Comparison of ENCODE assay signal across 8 cellular contexts in genomic region chr6:158042245-158042798, GRCh38.
DNase-seq lines count a peak whose midpoint lies in the region; ATAC-seq and TF ChIP-seq lines count a peak whose summit lies in the region.

No MANE protein-coding gene starts in this region.

- H3K36me3 ChIP-seq in osteoblast (ENCODE audit: insufficient read depth, low read length): peaks cover 78% of the 10 kb centered on the region

- no peak overlapping the region for H3K4me3 ChIP-seq in fibroblast of the aortic adventitia (ENCODE audit: low read depth, low read length)
- no peak overlapping the region for H3K4me3 ChIP-seq in osteoblast (ENCODE audit: insufficient read depth, low read length)

- no peaks in the 10 kb centered on the region for H4K20me1 ChIP-seq in osteoblast (ENCODE audit: insufficient read depth, low read length)

- peaks cover 87% of the 10 kb centered on the region for H3K79me2 ChIP-seq in osteoblast (ENCODE audit: insufficient read depth, low read length)

- DNase-seq in COLO829 (ENCODE audit: low spot score) (peak; percentile 71), fibroblast of the aortic adventitia (ENCODE audit: low read depth) (peak; percentile 63), osteoblast (ENCODE audit: insufficient read length, low spot score, missing footprints) (peak; percentile 88), NCI-H187 (lab: John Stamatoyannopoulos, UW) (no peak)
- DNase-seq in activated CD4-positive, alpha-beta memory T cell treated with anti-CD3 and anti-CD28 coated beads, Interleukin-2, amount 10 ng/mL, durations not matched to agents 7 days and 5 days: no peak
- DNase-seq in activated CD4-positive, alpha-beta T cell treated with anti-CD3 and anti-CD28 coated beads, Interleukin-2, amount 10 ng/mL, durations not matched to agents 7 days and 5 days: no peak
- DNase-seq in stimulated activated CD4-positive, alpha-beta T cell treated with anti-CD3 and anti-CD28 coated beads, Interleukin-1b, Interleukin-23, amount 100 ng/mL, for 48 hours: no peak

- no peak overlapping the region for H2AFZ ChIP-seq in osteoblast (ENCODE audit: low read length)

- peak; percentile 69 for ATAC-seq in SK-N-SH treated with all-trans-retinoic acid at 6 μM for 48 hours

- TF ChIP-seq CTCF in fibroblast of the aortic adventitia (IDR thresholded peaks at IDR 0.05; ENCODE audit: insufficient read depth, low read length): no peak
- TF ChIP-seq CTCF in osteoblast (IDR thresholded peaks at IDR 0.05; ENCODE audit: extremely low read depth, low read depth, low read length): no peak

- peaks cover 55% of the 10 kb centered on the region for H3K36me3 Mint-ChIP-seq in activated CD4-positive, alpha-beta memory T cell treated with anti-CD3 and anti-CD28 coated beads, Interleukin-2, amount 10 ng/mL, durations not matched to agents 7 days and 5 days (ENCODE audit: low read depth)
- H3K36me3 Mint-ChIP-seq in activated CD4-positive, alpha-beta T cell treated with anti-CD3 and anti-CD28 coated beads, Interleukin-2, amount 10 ng/mL, durations not matched to agents 7 days and 5 days (ENCODE audit: low read depth): peaks cover 35% of the 10 kb centered on the region

- CTCF ChIA-PET in activated CD4-positive, alpha-beta memory T cell treated with anti-CD3 and anti-CD28 coated beads, Interleukin-2, amount 10 ng/mL, durations not matched to agents 7 days and 5 days (lab: Charles Lee): interaction anchor here (3.6 kb wide), 1 partner anchor 16 kb away, joined by 15 read pairs; no protein-coding TSS in a partner anchor
- CTCF ChIA-PET in activated CD4-positive, alpha-beta T cell treated with anti-CD3 and anti-CD28 coated beads, Interleukin-2, amount 10 ng/mL, durations not matched to agents 7 days and 5 days (lab: Charles Lee): interaction anchor here (0.6 to 3.4 kb wide), 3 partner anchors 11 to 1455 kb away, joined by 3 to 16 read pairs (median 3); no protein-coding TSS in a partner anchor

- H3K9me3 ChIP-seq in osteoblast (ENCODE audit: low read depth, low read length): no peaks in the 10 kb centered on the region

- peaks cover 61% of the 10 kb centered on the region for H3K4me1 ChIP-seq in osteoblast (ENCODE audit: insufficient read depth, low read length)

- H3K27me3 ChIP-seq in osteoblast (ENCODE audit: insufficient read depth, low read length): no peaks in the 10 kb centered on the region

- no peaks in the 10 kb centered on the region for H3K9me3 Mint-ChIP-seq in activated CD4-positive, alpha-beta memory T cell treated with anti-CD3 and anti-CD28 coated beads, Interleukin-2, amount 10 ng/mL, durations not matched to agents 7 days and 5 days
- no peaks in the 10 kb centered on the region for H3K9me3 Mint-ChIP-seq in activated CD4-positive, alpha-beta T cell treated with anti-CD3 and anti-CD28 coated beads, Interleukin-2, amount 10 ng/mL, durations not matched to agents 7 days and 5 days

- no peak overlapping the region for H3K27ac Mint-ChIP-seq in activated CD4-positive, alpha-beta memory T cell treated with anti-CD3 and anti-CD28 coated beads, Interleukin-2, amount 10 ng/mL, durations not matched to agents 7 days and 5 days
- H3K27ac Mint-ChIP-seq in activated CD4-positive, alpha-beta T cell treated with anti-CD3 and anti-CD28 coated beads, Interleukin-2, amount 10 ng/mL, durations not matched to agents 7 days and 5 days: no peak overlapping the region

- no peak overlapping the region for H3K4me2 ChIP-seq in osteoblast (ENCODE audit: insufficient read depth, low read length)

- H3K4me3 Mint-ChIP-seq in activated CD4-positive, alpha-beta memory T cell treated with anti-CD3 and anti-CD28 coated beads, Interleukin-2, amount 10 ng/mL, durations not matched to agents 7 days and 5 days: no peak overlapping the region
- no peak overlapping the region for H3K4me3 Mint-ChIP-seq in activated CD4-positive, alpha-beta T cell treated with anti-CD3 and anti-CD28 coated beads, Interleukin-2, amount 10 ng/mL, durations not matched to agents 7 days and 5 days

- H3K4me1 Mint-ChIP-seq in activated CD4-positive, alpha-beta memory T cell treated with anti-CD3 and anti-CD28 coated beads, Interleukin-2, amount 10 ng/mL, durations not matched to agents 7 days and 5 days: peaks cover 55% of the 10 kb centered on the region
- peaks cover 54% of the 10 kb centered on the region for H3K4me1 Mint-ChIP-seq in activated CD4-positive, alpha-beta T cell treated with anti-CD3 and anti-CD28 coated beads, Interleukin-2, amount 10 ng/mL, durations not matched to agents 7 days and 5 days

- no peaks in the 10 kb centered on the region for H3K27me3 Mint-ChIP-seq in activated CD4-positive, alpha-beta memory T cell treated with anti-CD3 and anti-CD28 coated beads, Interleukin-2, amount 10 ng/mL, durations not matched to agents 7 days and 5 days
- no peaks in the 10 kb centered on the region for H3K27me3 Mint-ChIP-seq in activated CD4-positive, alpha-beta T cell treated with anti-CD3 and anti-CD28 coated beads, Interleukin-2, amount 10 ng/mL, durations not matched to agents 7 days and 5 days

- peak overlapping the region; percentile 97 for H3K27ac ChIP-seq in osteoblast (ENCODE audit: low read depth, low read length)

- POLR2A ChIA-PET in activated CD4-positive, alpha-beta memory T cell treated with anti-CD3 and anti-CD28 coated beads, Interleukin-2, amount 10 ng/mL, durations not matched to agents 7 days and 5 days (lab: Charles Lee): interaction anchor here (1.2 kb wide), 1 partner anchor 58 kb away, joined by 3 read pairs; no protein-coding TSS in a partner anchor
- POLR2A ChIA-PET in activated CD4-positive, alpha-beta T cell treated with anti-CD3 and anti-CD28 coated beads, Interleukin-2, amount 10 ng/mL, durations not matched to agents 7 days and 5 days (lab: Charles Lee): no interaction called here

TF ChIP-seq in SK-N-SH treated with all-trans-retinoic acid at 6 μM for 48 hours, 23 proteins besides CTCF, POLR2A, EP300 and RAD21 (continues in another document):
- TF ChIP-seq ARNTL (CRISPR knock-in tag; IDR thresholded peaks at IDR 0.05; ENCODE audit: borderline replicate concordance, low read depth) (no peak), ZFP30 (CRISPR knock-in tag; IDR thresholded peaks at IDR 0.05) (no peak), ZNF8 (CRISPR knock-in tag; IDR thresholded peaks at IDR 0.05) (peak; percentile 42; the same call in 1 of the 2 replicates), SNAI2 (CRISPR knock-in tag; IDR thresholded peaks at IDR 0.05) (peak; percentile 91), OSR1 (CRISPR knock-in tag; IDR thresholded peaks at IDR 0.05) (0 out of 2 replicates have a peak, but pooled peaks have one; percentile 29), ZNF565 (CRISPR knock-in tag; conservative IDR thresholded peaks at IDR 0.05; ENCODE audit: low read depth) (no peak), BACH2 (CRISPR knock-in tag; IDR thresholded peaks at IDR 0.05; ENCODE audit: borderline replicate concordance) (no peak), ESRRG (CRISPR knock-in tag; IDR thresholded peaks at IDR 0.05) (0 out of 2 replicates have a peak, but pooled peaks have one; percentile 15), TSHZ2 (CRISPR knock-in tag; IDR thresholded peaks at IDR 0.05) (peak; percentile 87; the same call in 1 of the 2 replicates)
- TF ChIP-seq, protein P1, sequence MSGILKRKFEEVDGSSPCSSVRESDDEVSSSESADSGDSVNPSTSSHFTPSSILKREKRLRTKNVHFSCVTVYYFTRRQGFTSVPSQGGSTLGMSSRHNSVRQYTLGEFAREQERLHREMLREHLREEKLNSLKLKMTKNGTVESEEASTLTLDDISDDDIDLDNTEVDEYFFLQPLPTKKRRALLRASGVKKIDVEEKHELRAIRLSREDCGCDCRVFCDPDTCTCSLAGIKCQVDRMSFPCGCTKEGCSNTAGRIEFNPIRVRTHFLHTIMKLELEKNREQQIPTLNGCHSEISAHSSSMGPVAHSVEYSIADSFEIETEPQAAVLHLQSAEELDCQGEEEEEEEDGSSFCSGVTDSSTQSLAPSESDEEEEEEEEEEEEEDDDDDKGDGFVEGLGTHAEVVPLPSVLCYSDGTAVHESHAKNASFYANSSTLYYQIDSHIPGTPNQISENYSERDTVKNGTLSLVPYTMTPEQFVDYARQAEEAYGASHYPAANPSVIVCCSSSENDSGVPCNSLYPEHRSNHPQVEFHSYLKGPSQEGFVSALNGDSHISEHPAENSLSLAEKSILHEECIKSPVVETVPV (CRISPR knock-in tag; IDR thresholded peaks at IDR 0.05): no peak
- TF ChIP-seq, protein P2, sequence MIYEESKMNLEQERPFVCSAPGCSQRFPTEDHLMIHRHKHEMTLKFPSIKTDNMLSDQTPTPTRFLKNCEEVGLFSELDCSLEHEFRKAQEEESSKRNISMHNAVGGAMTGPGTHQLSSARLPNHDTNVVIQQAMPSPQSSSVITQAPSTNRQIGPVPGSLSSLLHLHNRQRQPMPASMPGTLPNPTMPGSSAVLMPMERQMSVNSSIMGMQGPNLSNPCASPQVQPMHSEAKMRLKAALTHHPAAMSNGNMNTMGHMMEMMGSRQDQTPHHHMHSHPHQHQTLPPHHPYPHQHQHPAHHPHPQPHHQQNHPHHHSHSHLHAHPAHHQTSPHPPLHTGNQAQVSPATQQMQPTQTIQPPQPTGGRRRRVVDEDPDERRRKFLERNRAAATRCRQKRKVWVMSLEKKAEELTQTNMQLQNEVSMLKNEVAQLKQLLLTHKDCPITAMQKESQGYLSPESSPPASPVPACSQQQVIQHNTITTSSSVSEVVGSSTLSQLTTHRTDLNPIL (CRISPR knock-in tag; IDR thresholded peaks at IDR 0.05; ENCODE audit: low read depth): 0 out of 2 replicates have a peak, but pooled peaks have one; percentile 25

Comparison
In these comparisons a context has a peak if more than half of its experiments do, and no peak if none do; other contexts are left out.
1. DNase-seq: peak in COLO829 (single experiment), fibroblast of the aortic adventitia (single experiment) and osteoblast (single experiment); none in activated CD4-positive, alpha-beta memory T cell treated with anti-CD3 and anti-CD28 coated beads, Interleukin-2, amount 10 ng/mL, durations not matched to agents 7 days and 5 days (single experiment), NCI-H187 (0 of 2), activated CD4-positive, alpha-beta T cell treated with anti-CD3 and anti-CD28 coated beads, Interleukin-2, amount 10 ng/mL, durations not matched to agents 7 days and 5 days (single experiment) and stimulated activated CD4-positive, alpha-beta T cell treated with anti-CD3 and anti-CD28 coated beads, Interleukin-1b, Interleukin-23, amount 100 ng/mL, for 48 hours (single experiment).